27 cellular contexts compared by ENCODE assay signal in genomic region chr2:143885461-143885860, GRCh38.
DNase-seq lines count a peak whose midpoint lies in the region; TF ChIP-seq lines count a peak whose summit lies in the region.
"Had no signal": no experiment of that assay in that cellular context is flagged by ENCODE, and none has a peak within 500 bp of the region (broad histone marks: within the 10 kb centered on the region; RNA-seq: fewer than 3 reads in every experiment).

No MANE protein-coding gene starts in this region.

- H3K4me3 ChIP-seq in astrocyte of the spinal cord (ENCODE audit: low read depth, low read length): no peak overlapping the region
- no peak overlapping the region for H3K4me3 ChIP-seq in kidney epithelial cell (ENCODE audit: low read depth, low read length)
- H3K4me3 ChIP-seq: cardiac muscle cell, colonic mucosa, prostate gland, thoracic aorta, vagina had no signal

- in situ Hi-C loops in astrocyte of the spinal cord (cut with HindIII; ENCODE audit: low sequenced_read_pairs): no loop called here

- H3K36me3 ChIP-seq in kidney epithelial cell (ENCODE audit: control insufficient read depth, insufficient read depth, low read length): no peaks in the 10 kb centered on the region
- H3K36me3 ChIP-seq: cardiac muscle cell, colonic mucosa, neutrophil, prostate gland, thoracic aorta, vagina had no signal

- DNase-seq in Daoy (ENCODE audit: low read depth) (peak; percentile 13), M059J (ENCODE audit: low read depth) (peak; percentile 74), astrocyte of the spinal cord (ENCODE audit: low read depth, low spot score) (peak; percentile 4), kidney epithelial cell (ENCODE audit: low read depth) (peak; percentile 49), NCI-H2081 (lab: John Stamatoyannopoulos, UW) (no peak), activated gamma-delta T cell (lab: John Stamatoyannopoulos, UW) (no peak), NCI-H1417 treated with DMSO at 0.1 percent for 48 hours (lab: John Stamatoyannopoulos, UW) (no peak), RWPE1 (ENCODE audit: low spot score) (no peak)
- DNase-seq: activated CD4-positive, alpha-beta T cell treated with anti-CD3 and anti-CD28 coated beads, Interleukin-2, amount 50 U/mL, for 1 hour; activated naive CD4-positive, alpha-beta T cell treated with Interleukin-2 at 50 U/mL for 16 hours; activated T-cell treated with anti-CD3 and anti-CD28 coated beads, Interleukin-2, amount 50 U/mL, for 48 hours; colonic mucosa; DMS153; effector memory CD4-positive, alpha-beta T cell; GDM1; H9; hypothalamus; KG1; naive B cell; NCI-H1436 treated with DMSO at 0.1 percent for 48 hours; SHP77; stimulated activated naive CD8-positive, alpha-beta T cell treated with anti-CD3 and anti-CD28 coated beads, Interleukin-15, Interleukin-2, amounts not matched to agents 100 U/mL and 50 U/mL, for 24 hours had no signal

- TF ChIP-seq CTCF in astrocyte of the spinal cord (IDR thresholded peaks at IDR 0.05; ENCODE audit: low read depth, low read length) (no peak), kidney epithelial cell (IDR thresholded peaks at IDR 0.05; ENCODE audit: insufficient read depth, low read length, poor library complexity, severe bottlenecking) (no peak), RWPE1 (conservative IDR thresholded peaks at IDR 0.05; ENCODE audit: low read depth) (no peak)

- CTCF ChIA-PET in RWPE1 (lab: Yijun Ruan, JAX): interaction anchor here (0.6 kb wide), 1 partner anchor 400 kb away, joined by 3 read pairs; no protein-coding TSS in a partner anchor

- no peaks in the 10 kb centered on the region for H3K27me3 ChIP-seq in kidney epithelial cell (ENCODE audit: control insufficient read depth, insufficient read depth, low read length)
- H3K27me3 ChIP-seq: cardiac muscle cell, colonic mucosa, neutrophil, vagina had no signal

- H3K27ac ChIP-seq in RWPE1: no peak overlapping the region
- H3K27ac ChIP-seq: cardiac muscle cell, colonic mucosa, neutrophil, prostate gland, thoracic aorta, vagina had no signal

- POLR2A ChIA-PET in RWPE1 (lab: Yijun Ruan, JAX; ENCODE audit: low non-redundant PET): no interaction called here

Comparison
In these comparisons a context has a peak if more than half of its experiments do, and no peak if none do; other contexts are left out.
1. DNase-seq: peak in Daoy (single experiment), M059J (single experiment), astrocyte of the spinal cord (single experiment) and kidney epithelial cell (single experiment); none in NCI-H2081 (0 of 2), activated gamma-delta T cell (single experiment), NCI-H1417 treated with DMSO at 0.1 percent for 48 hours (single experiment) and RWPE1 (single experiment).